ENCODE assay signal across 12 cellular contexts in genomic region chr1:244952940-244953339, GRCh38.
DNase-seq lines count a peak whose midpoint lies in the region; ATAC-seq and TF ChIP-seq lines count a peak whose summit lies in the region.
"Had no signal": no experiment of that assay in that cellular context is flagged by ENCODE, and none has a peak within 500 bp of the region (broad histone marks: within the 10 kb centered on the region; RNA-seq: fewer than 3 reads in every experiment).

No MANE protein-coding gene starts in this region.

- peaks cover 34% of the 10 kb centered on the region for H3K4me1 Mint-ChIP-seq in CD14-positive monocyte
- H3K4me1 Mint-ChIP-seq: CD8-positive, alpha-beta memory T cell had no signal

- H3K27ac Mint-ChIP-seq in CD14-positive monocyte: peak overlapping the region in 6 of 7 donors; percentile 42 to 81 (median 58)
- H3K27ac Mint-ChIP-seq: CD8-positive, alpha-beta memory T cell had no signal

- intact Hi-C loops in CD14-positive monocyte (cut with micrococcal nuclease): no loop called here
- intact Hi-C loops in OCI-LY7 (cut with micrococcal nuclease; ENCODE audit: unreplicated experiment): no loop called here

- no peaks in the 10 kb centered on the region for H3K79me2 ChIP-seq in OCI-LY7 (ENCODE audit: insufficient read depth, low read depth, low read length)

- no peaks in the 10 kb centered on the region for H3K9me2 ChIP-seq in OCI-LY7 (ENCODE audit: insufficient read depth, low read length)

- no peaks in the 10 kb centered on the region for H3K36me3 ChIP-seq in OCI-LY7 (ENCODE audit: insufficient read depth, low read length)
- H3K36me3 ChIP-seq: prostate gland had no signal

- CTCF ChIA-PET in OCI-LY7 (lab: Charles Lee; ENCODE audit: unreplicated experiment): no interaction called here

- H3K9me3 ChIP-seq in OCI-LY7 (ENCODE audit: low read length): no peaks in the 10 kb centered on the region
- H3K9me3 ChIP-seq: prostate gland had no signal

- TF ChIP-seq CTCF in CD14-positive monocyte (IDR thresholded peaks at IDR 0.05): no peak
- TF ChIP-seq CTCF in OCI-LY7 (conservative IDR thresholded peaks at IDR 0.05; ENCODE audit: low read length): no peak

- H3K4me2 ChIP-seq in OCI-LY7 (ENCODE audit: low read length): no peak overlapping the region

- H3K4me3 Mint-ChIP-seq in CD14-positive monocyte: peak overlapping the region; percentile 68 to 82
- H3K4me3 Mint-ChIP-seq: CD8-positive, alpha-beta memory T cell had no signal

- H3K4me1 ChIP-seq in OCI-LY7 (ENCODE audit: insufficient read depth, low read length, poor library complexity, severe bottlenecking): peaks cover 11% of the 10 kb centered on the region
- H3K4me1 ChIP-seq: prostate gland had no signal

- H3K36me3 Mint-ChIP-seq in CD14-positive monocyte: no peaks in the 10 kb centered on the region

- peak; percentile 94 for ATAC-seq in GM19324 (IDR thresholded peaks at IDR 0.05; ENCODE audit: low FRiP score, unreplicated experiment)
- ATAC-seq in HG02981 (IDR thresholded peaks at IDR 0.05; ENCODE audit: unreplicated experiment): peak; percentile 97

- BruUV-seq in OCI-LY7 (replicated peaks; lab: Mats Ljungman, UMichigan): no TSS peak

- H2AFZ ChIP-seq in OCI-LY7 (ENCODE audit: low read length): no peak overlapping the region; the same call in 1 of the 2 replicates

- POLR2A ChIA-PET in OCI-LY7 (lab: Charles Lee): interaction anchor here (0.6 to 1.8 kb wide), 5 partner anchors 8 to 92 kb away, joined by 3 to 13 read pairs (median 4); no protein-coding TSS in a partner anchor

- H3K27me3 Mint-ChIP-seq in CD14-positive monocyte (ENCODE audit: low read depth in 3 of 3): peaks cover 0 to 2% (median 0%) of the 10 kb centered on the region in 3 donors

- no peaks in the 10 kb centered on the region for H4K20me1 ChIP-seq in OCI-LY7 (ENCODE audit: insufficient read depth, low read length)

- H3K27ac ChIP-seq in OCI-LY7 (ENCODE audit: low read depth, low read length, poor library complexity, severe bottlenecking): no peak overlapping the region
- H3K27ac ChIP-seq: prostate gland had no signal

- DNase-seq in CD14-positive monocyte (ENCODE audit: low spot score) (no peak), RPMI7951 (ENCODE audit: low read depth) (peak; percentile 3), NCI-H1092 treated with DMSO at 0.1 percent for 48 hours (lab: John Stamatoyannopoulos, UW) (no peak), NCI-H345 (lab: John Stamatoyannopoulos, UW) (no peak), AG08395 (ENCODE audit: low spot score) (no peak), OCI-LY7 (ENCODE audit: low spot score) (no peak)
- DNase-seq: activated CD4-positive, alpha-beta T cell treated with anti-CD3 and anti-CD28 coated beads, Interleukin-2, amount 50 U/mL, for 1 hour; CD8-positive, alpha-beta memory T cell; NCI-H526 treated with DMSO at 0.1 percent for 48 hours had no signal

- H3K9me3 Mint-ChIP-seq in CD14-positive monocyte: peaks cover 0 to 1% (median 0%) of the 10 kb centered on the region in 7 donors
- H3K9me3 Mint-ChIP-seq: CD8-positive, alpha-beta memory T cell had no signal

- H3K4me3 ChIP-seq in OCI-LY7 (ENCODE audit: low read depth, low read length, poor library complexity, severe bottlenecking): no peak overlapping the region
- H3K4me3 ChIP-seq: prostate gland had no signal
